Comparison of ENCODE assay signal across 35 cellular contexts in the genomic region with DNA sequence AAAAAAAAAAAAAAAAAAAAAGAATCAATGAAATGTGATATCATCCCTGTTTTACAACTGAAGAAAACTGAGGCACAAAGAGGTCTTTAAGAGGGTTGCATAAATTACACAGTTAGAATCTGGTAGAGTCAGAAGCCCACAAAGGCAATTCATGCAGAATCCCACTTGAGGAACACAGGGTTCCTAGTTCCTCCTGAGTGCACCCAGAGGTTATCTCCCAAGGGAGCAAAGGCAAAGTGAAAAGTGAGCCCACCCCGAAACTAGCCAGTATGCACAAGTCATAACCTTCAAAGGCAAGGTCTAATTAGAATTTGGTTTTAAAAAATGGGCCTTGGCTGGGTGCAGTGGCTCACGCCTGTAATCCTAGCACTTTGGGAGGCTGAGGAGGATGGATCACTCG. TPM values are rescaled to one million over a fixed set of nuclear protein-coding genes. Genes with fewer than 3 reads are reported as not detected.
"Had no signal": no experiment of that assay in that cellular context is flagged by ENCODE, and none has a peak within 500 bp of the region (broad histone marks: within the 10 kb centered on the region; RNA-seq: fewer than 3 reads in every experiment).

No MANE protein-coding gene starts in this region.

- H3K4me3 ChIP-seq: body of pancreas, breast epithelium had no signal

- H3K36me3 ChIP-seq: breast epithelium had no signal

- FAIRE-seq: astrocyte, RCC 7860 had no signal

- H3K4me3 Mint-ChIP-seq: activated CD4-positive, alpha-beta T cell treated with anti-CD3 and anti-CD28 coated beads, Interleukin-2, amount 10 ng/mL, durations not matched to agents 24 days and 14 days; activated CD8-positive, alpha-beta T cell treated with anti-CD3 and anti-CD28 coated beads for 36 hours; activated naive CD4-positive, alpha-beta T cell treated with anti-CD3 and anti-CD28 coated beads, Interleukin-2, amount 50 U/mL, for 24 hours; activated naive CD8-positive, alpha-beta T cell treated with anti-CD3 and anti-CD28 coated beads, Interleukin-2, amount 10 ng/mL, durations not matched to agents 7 days and 5 days; activated T-cell treated with anti-CD3 and anti-CD28 coated beads, Interleukin-2, amount 50 U/mL, for 24 hours had no signal

- H3K27ac ChIP-seq: breast epithelium, KMS-11, RWPE1 had no signal

- H3K9me3 ChIP-seq: body of pancreas, breast epithelium had no signal

- H3K4me1 ChIP-seq: breast epithelium had no signal

- H3K27ac Mint-ChIP-seq: activated CD4-positive, alpha-beta T cell treated with anti-CD3 and anti-CD28 coated beads, Interleukin-2, amount 10 ng/mL, durations not matched to agents 24 days and 14 days; activated CD8-positive, alpha-beta T cell treated with anti-CD3 and anti-CD28 coated beads for 36 hours; activated naive CD4-positive, alpha-beta T cell treated with anti-CD3 and anti-CD28 coated beads, Interleukin-2, amount 50 U/mL, for 24 hours; activated naive CD8-positive, alpha-beta T cell treated with anti-CD3 and anti-CD28 coated beads, Interleukin-2, amount 10 ng/mL, durations not matched to agents 7 days and 5 days; activated T-cell treated with anti-CD3 and anti-CD28 coated beads, Interleukin-2, amount 50 U/mL, for 24 hours; activated T-helper 2 cell treated with anti-CD3 and anti-CD28 coated beads, Interferon-gamma antibody, Interleukin-2, Interleukin-4, amounts not matched to agents 10 μg/mL and 5 μg/mL and 100 μg/mL, durations not matched to agents 14 hours and 24 hours and 36 hours had no signal

- DNase-seq: activated CD4-positive, alpha-beta T cell treated with anti-CD3 and anti-CD28 coated beads, Interleukin-2, amount 10 ng/mL, durations not matched to agents 24 days and 14 days; activated CD4-positive, alpha-beta T cell treated with anti-CD3 and anti-CD28 coated beads, Interleukin-2, amount 50 U/mL, for 4 hours; activated CD8-positive, alpha-beta T cell treated with anti-CD3 and anti-CD28 coated beads for 36 hours; activated gamma-delta T cell; activated naive CD4-positive, alpha-beta T cell treated with Interleukin-2 at 50 U/mL for 16 hours; activated naive CD8-positive, alpha-beta T cell treated with anti-CD3 and anti-CD28 coated beads, Interleukin-2, amount 10 ng/mL, durations not matched to agents 7 days and 5 days; activated T-cell treated with anti-CD3 and anti-CD28 coated beads, Interleukin-2, amount 50 U/mL, for 24 hours; amygdala; body of pancreas; cerebellar nuclear complex; NCI-H1105 treated with DMSO at 0.1 percent for 48 hours; NCI-H1436; NCI-H1694; NCI-H1930; NCI-H2081 treated with DMSO at 0.1 percent for 48 hours; NCI-H2171; NCI-H510A; NCI-H526; NCI-H748 treated with DMSO at 0.1 percent for 48 hours; NK-92 treated with Interleukin-12 subunit alpha and Interleukin-12 subunit beta, amount 100 ng/mL, for 24 hours; PC-3; SIG-M5; SW 1271; T-helper 1 cell; T-helper 2 cell; T-helper 9 cell had no signal

- H3K27me3 Mint-ChIP-seq: activated CD4-positive, alpha-beta T cell treated with anti-CD3 and anti-CD28 coated beads, Interleukin-2, amount 10 ng/mL, durations not matched to agents 24 days and 14 days; activated CD8-positive, alpha-beta T cell treated with anti-CD3 and anti-CD28 coated beads for 36 hours; activated naive CD4-positive, alpha-beta T cell treated with anti-CD3 and anti-CD28 coated beads, Interleukin-2, amount 50 U/mL, for 24 hours; activated naive CD8-positive, alpha-beta T cell treated with anti-CD3 and anti-CD28 coated beads, Interleukin-2, amount 10 ng/mL, durations not matched to agents 7 days and 5 days; activated T-cell treated with anti-CD3 and anti-CD28 coated beads, Interleukin-2, amount 50 U/mL, for 24 hours had no signal

- H3K4me2 ChIP-seq: KMS-11 had no signal

- ATAC-seq: activated CD8-positive, alpha-beta T cell treated with anti-CD3 and anti-CD28 coated beads for 36 hours; body of pancreas; PC-3; Right ventricle myocardium inferior had no signal

- H3K9ac ChIP-seq: KMS-11 had no signal

- H3K4me1 Mint-ChIP-seq: activated naive CD4-positive, alpha-beta T cell treated with anti-CD3 and anti-CD28 coated beads, Interleukin-2, amount 50 U/mL, for 24 hours had no signal

- H3K9me3 Mint-ChIP-seq: activated CD4-positive, alpha-beta T cell treated with anti-CD3 and anti-CD28 coated beads, Interleukin-2, amount 10 ng/mL, durations not matched to agents 24 days and 14 days; activated CD8-positive, alpha-beta T cell treated with anti-CD3 and anti-CD28 coated beads for 36 hours; activated naive CD4-positive, alpha-beta T cell treated with anti-CD3 and anti-CD28 coated beads, Interleukin-2, amount 50 U/mL, for 24 hours; activated naive CD8-positive, alpha-beta T cell treated with anti-CD3 and anti-CD28 coated beads, Interleukin-2, amount 10 ng/mL, durations not matched to agents 7 days and 5 days; activated T-cell treated with anti-CD3 and anti-CD28 coated beads, Interleukin-2, amount 50 U/mL, for 24 hours; activated T-helper 2 cell treated with anti-CD3 and anti-CD28 coated beads, Interferon-gamma antibody, Interleukin-2, Interleukin-4, amounts not matched to agents 10 μg/mL and 5 μg/mL and 100 μg/mL, durations not matched to agents 14 hours and 24 hours and 36 hours had no signal

- H3K27me3 ChIP-seq: body of pancreas, breast epithelium had no signal

RNA-seq across cellular contexts. Expression of a gene that starts 41.3 kb away (rescaled TPM):
- total RNA-seq: activated CD8-positive, alpha-beta memory T cell treated with anti-CD3 and anti-CD28 coated beads for 36 hours; activated CD8-positive, alpha-beta T cell treated with anti-CD3 and anti-CD28 coated beads for 36 hours had no signal

RNA-seq across cellular contexts. Expression of a gene that starts 56.8 kb away (rescaled TPM):
- total RNA-seq: activated CD4-positive, alpha-beta T cell treated with anti-CD3 and anti-CD28 coated beads, Interleukin-2, amount 10 ng/mL, durations not matched to agents 24 days and 14 days; activated CD8-positive, alpha-beta memory T cell treated with anti-CD3 and anti-CD28 coated beads for 36 hours; activated CD8-positive, alpha-beta T cell treated with anti-CD3 and anti-CD28 coated beads for 36 hours; activated T-helper 2 cell treated with anti-CD3 and anti-CD28 coated beads, Interferon-gamma antibody, Interleukin-2, Interleukin-4, amounts not matched to agents 10 μg/mL and 5 μg/mL and 100 μg/mL, durations not matched to agents 14 hours and 24 hours and 36 hours had no signal
